In the genomic region with DNA sequence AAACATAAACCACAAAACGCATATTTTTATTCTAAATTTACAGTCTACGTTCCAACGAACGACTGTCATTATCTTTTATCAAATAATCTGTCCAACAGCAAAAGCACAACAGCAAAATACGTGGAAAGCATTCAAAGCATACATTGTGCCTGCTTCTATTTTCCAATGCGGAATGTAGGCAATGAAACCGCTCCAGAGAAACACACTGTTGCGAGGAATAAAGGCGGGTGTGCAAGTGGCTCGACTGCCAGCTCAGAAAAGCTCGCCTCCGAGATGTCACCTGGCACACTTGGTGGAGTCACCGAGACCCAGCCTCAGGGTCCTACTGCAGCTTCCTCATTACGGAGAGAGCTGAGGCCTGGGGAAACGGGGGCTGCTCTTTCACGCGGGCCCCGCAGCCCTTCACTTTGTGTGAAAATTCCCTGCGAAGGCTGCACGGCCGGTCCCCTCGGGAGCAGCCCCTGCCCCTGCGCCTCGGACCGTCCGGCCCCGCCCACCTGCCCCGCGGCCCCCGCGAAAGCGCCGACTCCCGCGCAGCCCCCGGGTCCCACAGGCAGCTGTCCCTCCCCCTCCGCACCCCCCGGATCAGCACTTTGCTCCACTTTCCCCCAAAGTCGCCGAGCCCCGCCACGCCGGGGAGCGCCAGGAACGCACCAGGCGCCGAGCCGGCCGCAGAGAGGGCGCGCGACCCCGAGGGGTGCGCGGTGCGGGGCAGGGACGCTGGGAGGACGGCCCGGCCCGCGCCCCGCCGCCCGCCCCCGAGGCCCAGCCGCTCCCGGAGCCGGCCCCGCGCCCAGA, we compare ENCODE assay signal across 8 cellular contexts. TPM values are rescaled to one million over a fixed set of nuclear protein-coding genes. Genes with fewer than 3 reads are reported as not detected.
DNase-seq lines count a peak whose midpoint lies in the region; ATAC-seq and TF ChIP-seq lines count a peak whose summit lies in the region.

No MANE protein-coding gene starts in this region.

- no peaks in the 10 kb centered on the region for H3K27me3 Mint-ChIP-seq in activated CD8-positive, alpha-beta T cell treated with anti-CD3 and anti-CD28 coated beads for 36 hours
- H3K27me3 Mint-ChIP-seq in memory B cell = no peaks in the 10 kb centered on the region

- TF ChIP-seq CTCF in activated CD8-positive, alpha-beta T cell treated with anti-CD3 and anti-CD28 coated beads for 36 hours (IDR thresholded peaks at IDR 0.05) = no peak

- POLR2A ChIA-PET in activated CD8-positive, alpha-beta T cell treated with anti-CD3 and anti-CD28 coated beads for 36 hours (lab: Charles Lee) = interaction anchor here (0.7 to 9.7 kb wide), 13 partner anchors 8 to 606 kb away, joined by 3 to 85 read pairs (median 7); no protein-coding TSS in a partner anchor

- H3K4me1 Mint-ChIP-seq in activated CD8-positive, alpha-beta T cell treated with anti-CD3 and anti-CD28 coated beads for 36 hours (ENCODE audit: low read depth) = peaks cover 57% of the 10 kb centered on the region
- H3K4me1 Mint-ChIP-seq in memory B cell = peaks cover 37% of the 10 kb centered on the region

- intact Hi-C loops in activated CD8-positive, alpha-beta T cell treated with anti-CD3 and anti-CD28 coated beads for 36 hours (cut with micrococcal nuclease) = loop anchor here (10.0 kb wide), 1 partner anchor 105 kb away; no protein-coding TSS in a partner anchor

- peak; percentile 31 for ATAC-seq in activated CD8-positive, alpha-beta T cell treated with anti-CD3 and anti-CD28 coated beads for 36 hours
- peak; percentile 45 for ATAC-seq in memory B cell (ENCODE audit: low read depth)

- H3K4me3 Mint-ChIP-seq in activated CD8-positive, alpha-beta T cell treated with anti-CD3 and anti-CD28 coated beads for 36 hours = peak overlapping the region; percentile 89
- H3K4me3 Mint-ChIP-seq in memory B cell = peak overlapping the region; percentile 85

- DNase-seq in NCI-H187 (lab: John Stamatoyannopoulos, UW) = peak; percentile 33 to 49
- DNase-seq in NCI-H187 treated with DMSO at 0.1 percent for 48 hours (lab: John Stamatoyannopoulos, UW) = no peak
- DNase-seq in NCI-H2107 treated with DMSO at 0.1 percent for 48 hours (lab: John Stamatoyannopoulos, UW; ENCODE audit: unreplicated experiment) = peak; percentile 57
- DNase-seq in activated CD8-positive, alpha-beta T cell treated with anti-CD3 and anti-CD28 coated beads for 36 hours = peak; percentile 73
- peak; percentile 43 for DNase-seq in effector CD8-positive, alpha-beta T cell (lab: John Stamatoyannopoulos, UW)
- peak; percentile 38 to 47 for DNase-seq in memory B cell (ENCODE audit: low spot score in 2 of 2)
- peak; percentile 26 to 39 for DNase-seq in stimulated activated CD8-positive, alpha-beta memory T cell treated with anti-CD3 and anti-CD28 coated beads, Interleukin-15, amount 100 ng/mL, for 48 hours (ENCODE audit: low read depth in 2 of 2)
- no peak for DNase-seq in hepatic stellate cell (ENCODE audit: low spot score)

- H3K36me3 Mint-ChIP-seq in activated CD8-positive, alpha-beta T cell treated with anti-CD3 and anti-CD28 coated beads for 36 hours (ENCODE audit: low read depth) = peaks cover 18% of the 10 kb centered on the region
- peaks cover 2% of the 10 kb centered on the region for H3K36me3 Mint-ChIP-seq in memory B cell

- H3K27ac Mint-ChIP-seq in activated CD8-positive, alpha-beta T cell treated with anti-CD3 and anti-CD28 coated beads for 36 hours = peak overlapping the region; percentile 84
- peak overlapping the region; percentile 76 for H3K27ac Mint-ChIP-seq in memory B cell

- CTCF ChIA-PET in activated CD8-positive, alpha-beta T cell treated with anti-CD3 and anti-CD28 coated beads for 36 hours (lab: Charles Lee) = interaction anchor here (0.6 to 5.3 kb wide), 18 partner anchors 9 to 107 kb away, joined by 3 to 37 read pairs (median 4); no protein-coding TSS in a partner anchor

- peaks cover 3% of the 10 kb centered on the region for H3K9me3 Mint-ChIP-seq in activated CD8-positive, alpha-beta T cell treated with anti-CD3 and anti-CD28 coated beads for 36 hours
- H3K9me3 Mint-ChIP-seq in memory B cell = no peaks in the 10 kb centered on the region

RNA-seq across cellular contexts. Expression of gene MGAT4A, which starts 0.7 kb away (rescaled TPM):
- total RNA-seq in activated CD8-positive, alpha-beta T cell treated with anti-CD3 and anti-CD28 coated beads for 36 hours = 10 to 100 TPM; 57.6 to 59.0 TPM

Comparison
In these comparisons a context has a peak if more than half of its experiments do, and no peak if none do; other contexts are left out.
1. DNase-seq: peak in NCI-H187 (2 of 2), NCI-H2107 treated with DMSO at 0.1 percent for 48 hours (single experiment), activated CD8-positive, alpha-beta T cell treated with anti-CD3 and anti-CD28 coated beads for 36 hours (single experiment), effector CD8-positive, alpha-beta T cell (single experiment), memory B cell (2 of 2) and stimulated activated CD8-positive, alpha-beta memory T cell treated with anti-CD3 and anti-CD28 coated beads, Interleukin-15, amount 100 ng/mL, for 48 hours (2 of 2); none in NCI-H187 treated with DMSO at 0.1 percent for 48 hours (single experiment) and hepatic stellate cell (single experiment).